Comparison of ENCODE assay signal across 11 cellular contexts in the genomic region with DNA sequence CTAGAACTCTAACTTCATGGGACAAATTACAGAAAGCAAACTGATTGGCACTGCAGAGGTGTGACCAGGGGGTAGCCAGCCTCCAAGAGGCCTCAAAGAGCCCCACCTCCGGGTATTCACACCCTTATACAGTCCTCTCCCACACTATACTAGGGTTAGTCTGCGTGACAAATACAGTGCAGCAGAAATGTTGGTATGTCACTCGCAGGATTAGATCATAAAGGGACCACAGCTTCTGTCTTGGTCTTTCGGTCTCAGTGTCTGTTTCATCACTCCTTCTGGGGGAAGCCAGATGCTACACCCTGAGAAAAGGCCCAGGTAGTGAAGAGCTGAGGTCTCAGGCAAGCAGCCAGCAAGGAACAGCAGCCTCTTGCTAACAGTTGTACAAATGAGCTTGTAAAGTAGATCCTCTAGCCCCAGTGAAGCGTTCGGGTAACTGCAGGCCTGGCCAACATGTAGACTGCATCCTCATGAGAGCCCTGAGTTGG.
A peak's percentile ranks its signal among the peaks of the same experiment; 100 is the strongest.
DNase-seq lines count a peak whose midpoint lies in the region; ATAC-seq and TF ChIP-seq lines count a peak whose summit lies in the region.
"Had no signal": no experiment of that assay in that cellular context is flagged by ENCODE, and none has a peak within 500 bp of the region (broad histone marks: within the 10 kb centered on the region; RNA-seq: fewer than 3 reads in every experiment).

No MANE protein-coding gene starts in this region.

- TF ChIP-seq CTCF in PC-3 (conservative IDR thresholded peaks at IDR 0.05; ENCODE audit: low read depth, low read length) (no peak), body of pancreas (IDR thresholded peaks at IDR 0.05) (no peak)

- ATAC-seq in HG03025 (IDR thresholded peaks at IDR 0.05; ENCODE audit: low FRiP score, unreplicated experiment) (peak; percentile 84), PC-3 (no peak), body of pancreas (no peak)
- ATAC-seq: K562 had no signal

- POLR2A ChIA-PET in PC-3 (lab: Charles Lee; ENCODE audit: unreplicated experiment): no interaction called here

- H3K79me2 ChIP-seq in PC-3 (ENCODE audit: low read length): no peaks in the 10 kb centered on the region

- no peaks in the 10 kb centered on the region for H3K27me3 Mint-ChIP-seq in activated naive CD4-positive, alpha-beta T cell treated with anti-CD3 and anti-CD28 coated beads, Interleukin-2, amount 50 U/mL, for 24 hours
- H3K27me3 Mint-ChIP-seq: CD4-positive, CD25-positive, alpha-beta regulatory T cell had no signal

- no peaks in the 10 kb centered on the region for H3K9me2 ChIP-seq in PC-3 (replicated peaks; ENCODE audit: low read length)

- H3K4me1 Mint-ChIP-seq in activated naive CD4-positive, alpha-beta T cell treated with anti-CD3 and anti-CD28 coated beads, Interleukin-2, amount 50 U/mL, for 24 hours: peaks cover 21% of the 10 kb centered on the region

- H3K4me2 ChIP-seq in PC-3 (ENCODE audit: low read length): no peak overlapping the region

- H3F3A ChIP-seq in PC-3 (ENCODE audit: low read length, unreplicated experiment): peaks cover 5% of the 10 kb centered on the region

- H3K9ac ChIP-seq in PC-3 (ENCODE audit: low read length): no peak overlapping the region

- H3K27ac ChIP-seq in PC-3 (ENCODE audit: low read length) (no peak overlapping the region), body of pancreas (no peak overlapping the region)
- H3K27ac ChIP-seq: sigmoid colon had no signal

- intact Hi-C loops in PC-3 (cut with micrococcal nuclease): no loop called here
- intact Hi-C loops in body of pancreas (cut with DNase I): no loop called here

- TF ChIP-seq POLR2A in body of pancreas (IDR thresholded peaks at IDR 0.05): no peak

- H3K4me1 ChIP-seq in PC-3 (ENCODE audit: insufficient read depth, low read length) (peaks cover 25% of the 10 kb centered on the region), body of pancreas (peaks cover 25% of the 10 kb centered on the region)

- no peak overlapping the region for H3K4me3 Mint-ChIP-seq in activated naive CD4-positive, alpha-beta T cell treated with anti-CD3 and anti-CD28 coated beads, Interleukin-2, amount 50 U/mL, for 24 hours
- H3K4me3 Mint-ChIP-seq: CD4-positive, CD25-positive, alpha-beta regulatory T cell had no signal

- WGBS in body of pancreas, 2 donors: 85 to 88% methylated on average over 6 of the region's 6 CpGs

- no peaks in the 10 kb centered on the region for H4K20me1 ChIP-seq in PC-3 (ENCODE audit: low read length)

- peak overlapping the region; percentile 80 for H3K27ac Mint-ChIP-seq in activated naive CD4-positive, alpha-beta T cell treated with anti-CD3 and anti-CD28 coated beads, Interleukin-2, amount 50 U/mL, for 24 hours

- H2AFZ ChIP-seq in PC-3 (ENCODE audit: low read length): no peak overlapping the region

- H3K36me3 Mint-ChIP-seq in activated naive CD4-positive, alpha-beta T cell treated with anti-CD3 and anti-CD28 coated beads, Interleukin-2, amount 50 U/mL, for 24 hours: peaks cover 20% of the 10 kb centered on the region

- DNase-seq in stimulated activated naive CD4-positive, alpha-beta T cell treated with Interleukin-2 at 50 U/mL for 16 hours (lab: John Stamatoyannopoulos, UW): peak; percentile 44
- no peak for DNase-seq in stimulated activated naive CD4-positive, alpha-beta T cell (lab: John Stamatoyannopoulos, UW)
- DNase-seq in D341Med (ENCODE audit: low spot score): no peak
- no peak for DNase-seq in kidney glomerular epithelial cell (lab: John Stamatoyannopoulos, UW)
- DNase-seq in PC-3: no peak
- DNase-seq in body of pancreas: no peak
- DNase-seq: sigmoid colon had no signal

- no peaks in the 10 kb centered on the region for H3K9me3 Mint-ChIP-seq in activated naive CD4-positive, alpha-beta T cell treated with anti-CD3 and anti-CD28 coated beads, Interleukin-2, amount 50 U/mL, for 24 hours
- H3K9me3 Mint-ChIP-seq: CD4-positive, CD25-positive, alpha-beta regulatory T cell had no signal

- no TSS peak for BruUV-seq in PC-3 (replicated peaks; lab: Mats Ljungman, UMichigan)

- H3K4me3 ChIP-seq in PC-3 (ENCODE audit: low read length): no peak overlapping the region
- H3K4me3 ChIP-seq in body of pancreas: no peak overlapping the region
- H3K4me3 ChIP-seq: K562, sigmoid colon had no signal

- no peaks in the 10 kb centered on the region for H3K27me3 ChIP-seq in PC-3 (ENCODE audit: low read length)
- no peaks in the 10 kb centered on the region for H3K27me3 ChIP-seq in body of pancreas
- H3K27me3 ChIP-seq: sigmoid colon had no signal

- CTCF ChIA-PET in PC-3 (lab: Charles Lee): interaction anchor here (0.6 kb wide), 1 partner anchor 39 kb away, joined by 3 read pairs; no protein-coding TSS in a partner anchor

- H3K9me3 ChIP-seq in PC-3 (ENCODE audit: low read length) (no peaks in the 10 kb centered on the region), body of pancreas (no peaks in the 10 kb centered on the region)
- H3K9me3 ChIP-seq: sigmoid colon had no signal

- H3K36me3 ChIP-seq in PC-3 (ENCODE audit: low read depth, low read length) (peaks cover 27% of the 10 kb centered on the region), body of pancreas (replicated peaks in 1 of 2; ENCODE audit: insufficient read depth in 1 of 2, low read depth in 2 of 2) (peaks cover 0 to 3% of the 10 kb centered on the region in 2 donors)
